Comparison of ENCODE assay signal across 9 cellular contexts in the genomic region with DNA sequence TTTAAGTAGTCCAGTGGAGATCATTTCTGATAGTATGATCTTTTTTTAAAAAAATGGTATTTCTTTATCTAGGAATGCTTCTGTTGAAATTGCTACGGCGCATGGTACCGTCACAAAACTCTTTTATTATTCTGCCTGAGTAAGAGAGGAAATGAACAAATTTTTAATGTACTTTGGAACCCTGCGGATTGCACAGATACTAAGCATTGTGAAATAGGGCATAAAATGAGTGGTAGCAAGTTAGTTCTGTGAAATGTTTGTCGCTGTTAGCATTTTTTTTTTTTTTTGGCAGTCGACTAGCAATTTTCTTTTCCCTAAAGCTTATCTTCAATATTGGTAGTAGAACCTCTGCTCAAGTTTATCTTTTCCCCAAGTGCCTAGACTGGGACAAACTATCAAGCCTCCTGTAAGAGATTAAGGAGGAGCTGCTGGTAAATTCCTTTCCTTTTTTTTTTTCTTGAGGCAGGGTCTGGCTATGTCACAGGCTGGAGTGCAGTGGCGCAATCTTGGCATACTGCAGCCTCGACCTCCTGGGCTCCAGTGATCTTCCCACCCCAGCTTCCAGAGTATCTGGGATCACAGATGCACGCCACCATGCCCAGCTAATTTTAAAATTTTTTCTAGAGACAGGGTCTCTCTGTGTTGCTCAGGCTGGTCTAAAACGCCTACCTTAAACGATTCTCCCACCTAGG. TPM values are rescaled to one million over a fixed set of nuclear protein-coding genes. Genes with fewer than 3 reads are reported as not detected.
DNase-seq lines count a peak whose midpoint lies in the region; ATAC-seq and TF ChIP-seq lines count a peak whose summit lies in the region.
"Had no signal": no experiment of that assay in that cellular context is flagged by ENCODE, and none has a peak within 500 bp of the region (broad histone marks: within the 10 kb centered on the region; RNA-seq: fewer than 3 reads in every experiment).

No MANE protein-coding gene starts in this region.

- no peak for TF ChIP-seq POLR2A in upper lobe of left lung (IDR thresholded peaks at IDR 0.05)

- H3K4me1 ChIP-seq in mammary epithelial cell (ENCODE audit: insufficient read depth, low read length) = peaks cover 8% of the 10 kb centered on the region
- peaks cover 12 to 46% (median 29%) of the 10 kb centered on the region in 4 donors for H3K4me1 ChIP-seq in upper lobe of left lung

- CTCF ChIA-PET in mammary epithelial cell (lab: Charles Lee; ENCODE audit: low non-redundant PET) = no interaction called here

- 96% methylated on average over 9 of the region's 11 CpGs for WGBS in mammary epithelial cell (ENCODE audit: low coverage, missing lambda C conversion rate)
- WGBS in upper lobe of left lung, 2 donors = 52 to 62% methylated on average over 11 of the region's 11 CpGs

- H2AFZ ChIP-seq in mammary epithelial cell (ENCODE audit: low read depth, low read length) = no peak overlapping the region

- in situ Hi-C loops in mammary epithelial cell (cut with MboI; ENCODE audit: low sequenced_read_pairs in 2 of 2) (loop anchor here in 1 of 2 donors (25.0 kb wide), 1 partner anchor 243 kb away; no protein-coding TSS in a partner anchor), KBM-7 (cut with MboI; ENCODE audit: low pct_unique_long_range_greater_than_20kb, low sequenced_read_pairs) (no loop called here)

- H3K4me3 ChIP-seq in mammary epithelial cell (replicated peaks in 1 of 3; ENCODE audit: insufficient read depth in 1 of 3, low read depth in 2 of 3, low read length in 3 of 3) (peak overlapping the region in 1 of 3 experiments; percentile 70), kidney epithelial cell (ENCODE audit: low read depth, low read length) (peak overlapping the region; percentile 20), upper lobe of left lung (peak overlapping the region in 2 of 4 donors; percentile 95 to 99)

- peaks cover 84% of the 10 kb centered on the region for H3K79me2 ChIP-seq in mammary epithelial cell (ENCODE audit: insufficient read depth, low read length)

- H3K9me3 ChIP-seq in mammary epithelial cell (replicated peaks; ENCODE audit: insufficient read depth, low read length) (no peaks in the 10 kb centered on the region), upper lobe of left lung (no peaks in the 10 kb centered on the region)

- dilution Hi-C loops in mammary epithelial cell (cut with HindIII; ENCODE audit: low sequenced_read_pairs) = no loop called here

- BruUV-seq in mammary epithelial cell (replicated peaks; lab: Mats Ljungman, UMichigan) = no TSS peak

- no peak overlapping the region for H3K9ac ChIP-seq in mammary epithelial cell (ENCODE audit: insufficient read depth, low read length)

- no peaks in the 10 kb centered on the region for H3K27me3 ChIP-seq in mammary epithelial cell (ENCODE audit: insufficient read depth, low read length)
- no peaks in the 10 kb centered on the region for H3K27me3 ChIP-seq in kidney epithelial cell (ENCODE audit: control insufficient read depth, insufficient read depth, low read length)
- no peaks in the 10 kb centered on the region for H3K27me3 ChIP-seq in upper lobe of left lung

- peak overlapping the region; percentile 90 for H3K4me2 ChIP-seq in mammary epithelial cell (ENCODE audit: insufficient read depth, low read depth, low read length)

- H3K36me3 ChIP-seq in mammary epithelial cell (ENCODE audit: insufficient read depth, low read length) (no peaks in the 10 kb centered on the region), kidney epithelial cell (ENCODE audit: control insufficient read depth, insufficient read depth, low read length) (no peaks in the 10 kb centered on the region), upper lobe of left lung (no peaks in the 10 kb centered on the region)

- DNase-seq in Right ventricle myocardium superior (peak; percentile 56), cardiac septum (ENCODE audit: low spot score) (no peak), mammary epithelial cell (no peak), kidney epithelial cell (ENCODE audit: low read depth) (no peak), upper lobe of left lung (no peak), HuH-7 (ENCODE audit: low spot score) (no peak), KBM-7 (no peak)
- DNase-seq: activated T-cell treated with anti-CD3 and anti-CD28 coated beads, Interleukin-2, amount 50 U/mL, for 48 hours had no signal

- H4K20me1 ChIP-seq in mammary epithelial cell (ENCODE audit: insufficient read depth, low read length) = no peaks in the 10 kb centered on the region

- no peak for TF ChIP-seq EP300 in upper lobe of left lung (IDR thresholded peaks at IDR 0.05)

- TF ChIP-seq CTCF in mammary epithelial cell (conservative IDR thresholded peaks at IDR 0.05 in 1 of 2, IDR thresholded peaks at IDR 0.05 in 1 of 2; ENCODE audit: extremely low read depth in 1 of 2, insufficient read depth in 1 of 2, low read depth in 1 of 2, low read length in 2 of 2) = no peak
- no peak for TF ChIP-seq CTCF in kidney epithelial cell (IDR thresholded peaks at IDR 0.05; ENCODE audit: insufficient read depth, low read length, poor library complexity, severe bottlenecking)
- no peak for TF ChIP-seq CTCF in upper lobe of left lung (IDR thresholded peaks at IDR 0.05)

- H3K27ac ChIP-seq in mammary epithelial cell (ENCODE audit: insufficient read depth, low read depth, low read length) = no peak overlapping the region
- peak overlapping the region; percentile 51 to 91 (median 88) for H3K27ac ChIP-seq in upper lobe of left lung

- intact Hi-C loops in Right ventricle myocardium superior (cut with DNase I) = no loop called here
- intact Hi-C loops in cardiac septum (cut with DNase I) = loop anchor here (5.0 to 10.0 kb wide), 2 partner anchors 118 to 250 kb away; no protein-coding TSS in a partner anchor
- intact Hi-C loops in mammary epithelial cell (cut with micrococcal nuclease) = loop anchor here (5.0 kb wide), 1 partner anchor 63 kb away; no protein-coding TSS in a partner anchor

- ATAC-seq in Right ventricle myocardium superior (ENCODE audit: poor library complexity) (no peak), upper lobe of left lung (ENCODE audit: low FRiP score in 2 of 2) (no peak), GM21576 (IDR thresholded peaks at IDR 0.05; ENCODE audit: unreplicated experiment) (no peak)

RNA-seq across cellular contexts. Expression of a gene that starts 2.2 kb away (rescaled TPM):
- total RNA-seq in Right ventricle myocardium superior (41.8 TPM), cardiac septum (25.5 TPM), mammary epithelial cell (10 to 100 TPM; 18.7 to 34.0 TPM), kidney epithelial cell (11.8 and 20.4 TPM in 2 replicates), upper lobe of left lung (100 to 1,000 TPM in 1 of 6 donors, 10 to 100 TPM in 5; 19.3 to 103 (median 38.7) TPM)
- 37.3 TPM for polyA plus RNA-seq in mammary epithelial cell
- polyA minus RNA-seq in mammary epithelial cell = 32.1 TPM

RNA-seq across cellular contexts. Expression of a gene that starts 3.0 kb away (rescaled TPM):
- 24.7 TPM for total RNA-seq in Right ventricle myocardium superior
- 23.0 TPM for total RNA-seq in cardiac septum
- total RNA-seq in mammary epithelial cell = 10 to 100 TPM; 21.0 to 21.4 TPM
- polyA plus RNA-seq in mammary epithelial cell = 21.5 TPM
- 8.9 TPM for polyA minus RNA-seq in mammary epithelial cell
- 12.6 and 22.7 TPM in 2 replicates for total RNA-seq in kidney epithelial cell
- 10 to 100 TPM; 20.2 to 80.7 (median 31.7) TPM for total RNA-seq in upper lobe of left lung

RNA-seq across cellular contexts. Expression of a gene that starts 56.0 kb away (rescaled TPM):
- total RNA-seq in Right ventricle myocardium superior (5.1 TPM), cardiac septum (8.2 TPM), mammary epithelial cell (10 to 100 TPM in 1 of 2 donors, 1 to 10 TPM in 1; 8.0 to 22.9 TPM), kidney epithelial cell (6.8 and 9.1 TPM in 2 replicates), upper lobe of left lung (10 to 100 TPM in 2 of 6 donors, 1 to 10 TPM in 4; 4.3 to 19.2 (median 6.3) TPM)
- 25.7 TPM for polyA plus RNA-seq in mammary epithelial cell
- 37.2 TPM for polyA minus RNA-seq in mammary epithelial cell
